15 cellular contexts compared by ENCODE assay signal in the genomic region with DNA sequence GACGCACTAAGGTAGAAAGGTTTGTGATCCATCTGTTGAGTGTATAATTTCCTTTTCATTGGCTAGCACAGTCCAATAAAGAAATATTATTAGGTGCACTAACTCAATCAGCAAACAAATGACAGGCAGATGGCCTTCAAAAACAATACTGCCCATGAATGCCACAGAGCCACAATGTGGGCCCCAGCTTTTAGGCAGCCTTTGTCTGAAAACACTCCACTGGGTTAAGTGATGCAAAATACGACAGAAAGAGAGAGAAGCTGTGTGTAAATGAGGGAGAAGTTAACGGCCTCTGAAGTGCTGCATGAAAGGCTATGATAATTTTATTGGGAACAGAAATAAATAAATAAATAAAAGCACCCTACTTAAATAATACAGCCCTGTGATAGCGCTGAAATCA.
A peak's percentile ranks its signal among the peaks of the same experiment; 100 is the strongest.
DNase-seq lines count a peak whose midpoint lies in the region; FAIRE-seq and TF ChIP-seq lines count a peak whose summit lies in the region.
"Had no signal": no experiment of that assay in that cellular context is flagged by ENCODE, and none has a peak within 500 bp of the region (broad histone marks: within the 10 kb centered on the region; RNA-seq: fewer than 3 reads in every experiment).

No MANE protein-coding gene starts in this region.

- H2BK12ac ChIP-seq in H1 (ENCODE audit: low read depth, low read length) = no peak overlapping the region

- H3K4me3 ChIP-seq in H1 (ENCODE audit: extremely low read depth in 1 of 4, insufficient read depth in 2 of 4, low read depth in 3 of 4, low read length in 4 of 4) (no peak overlapping the region), sigmoid colon (no peak overlapping the region), right atrium auricular region (no peak overlapping the region), esophagus squamous epithelium (no peak overlapping the region)
- H3K4me3 ChIP-seq: BLaER1 had no signal

- no peak overlapping the region for H2AK5ac ChIP-seq in H1 (ENCODE audit: low read depth, low read length)

- H4K20me1 ChIP-seq in H1 (replicated peaks in 1 of 2; ENCODE audit: control insufficient read depth in 1 of 2, insufficient read depth in 2 of 2, low read length in 2 of 2) = no peaks in the 10 kb centered on the region
- H4K20me1 ChIP-seq: BLaER1 had no signal

- H2AFZ ChIP-seq in H1 (ENCODE audit: low read length) = no peak overlapping the region

- TF ChIP-seq RAD21 in H1 (IDR thresholded peaks at IDR 0.05 in 1 of 2, conservative IDR thresholded peaks at IDR 0.05 in 1 of 2; ENCODE audit: low read depth in 2 of 2, low read length in 2 of 2) = no peak

- H2BK20ac ChIP-seq in H1 (ENCODE audit: low read length) = no peak overlapping the region

- CTCF ChIA-PET in H1 (lab: Charles Lee; ENCODE audit: partially characterized antibody) = interaction anchor here (0.9 kb wide), 1 partner anchor 21 kb away, joined by 3 read pairs; no protein-coding TSS in a partner anchor

- no peak overlapping the region for H3K56ac ChIP-seq in H1 (replicated peaks; ENCODE audit: insufficient read length, low read depth, low read length)

- H3K27ac ChIP-seq in H1 (ENCODE audit: low read depth, low read length) (no peak overlapping the region), sigmoid colon (no peak overlapping the region), right atrium auricular region (no peak overlapping the region), esophagus squamous epithelium (no peak overlapping the region)
- H3K27ac ChIP-seq: 22Rv1, BLaER1 had no signal

- no peak overlapping the region for H4K5ac ChIP-seq in H1 (ENCODE audit: insufficient read length, low read depth, low read length)

- H4K8ac ChIP-seq in H1 (ENCODE audit: extremely low read depth, insufficient read depth, low read length) = no peak overlapping the region

- intact Hi-C loops in sigmoid colon (cut with DNase I) = no loop called here
- intact Hi-C loops in esophagus squamous epithelium (cut with DNase I) = no loop called here

- FAIRE-seq in H1 (lab: Jason Lieb, UNC) = peak; percentile 36

- no peak overlapping the region for H4K91ac ChIP-seq in H1 (replicated peaks; ENCODE audit: insufficient read length, low read length)

- no peak overlapping the region for H3K9ac ChIP-seq in H1 (replicated peaks in 1 of 4; ENCODE audit: extremely low read depth in 1 of 4, low read depth in 3 of 4, low read length in 3 of 4)
- H3K9ac ChIP-seq: BLaER1 had no signal

- no peak overlapping the region for H3K4ac ChIP-seq in H1 (replicated peaks; ENCODE audit: insufficient read length, low read depth, low read length)

- no peak overlapping the region for H3K14ac ChIP-seq in H1 (ENCODE audit: insufficient read length)

- no peak overlapping the region for H2BK120ac ChIP-seq in H1 (replicated peaks; ENCODE audit: low read depth, low read length)

- H3K36me3 ChIP-seq in H1 (ENCODE audit: control insufficient read depth in 2 of 4, insufficient read depth in 4 of 4, low read length in 3 of 4) (no peaks in the 10 kb centered on the region), sigmoid colon (no peaks in the 10 kb centered on the region), right atrium auricular region (no peaks in the 10 kb centered on the region), esophagus squamous epithelium (no peaks in the 10 kb centered on the region)
- H3K36me3 ChIP-seq: BLaER1 had no signal

- no peak overlapping the region for H2BK5ac ChIP-seq in H1 (ENCODE audit: low read depth, low read length)

- no peaks in the 10 kb centered on the region; a peak in 1 of 7 replicates for H3K27me3 ChIP-seq in H1 (replicated peaks in 1 of 4; ENCODE audit: control insufficient read depth in 3 of 4, extremely low read depth in 1 of 4, insufficient read depth in 3 of 4, low read length in 3 of 4)
- no peaks in the 10 kb centered on the region for H3K27me3 ChIP-seq in sigmoid colon
- no peaks in the 10 kb centered on the region for H3K27me3 ChIP-seq in right atrium auricular region
- H3K27me3 ChIP-seq in esophagus squamous epithelium = no peaks in the 10 kb centered on the region
- H3K27me3 ChIP-seq: BLaER1 had no signal

- H3K18ac ChIP-seq in H1 (ENCODE audit: extremely low read depth, low read length) = no peak overlapping the region

- no peak overlapping the region for H3K4me2 ChIP-seq in H1 (ENCODE audit: insufficient read depth in 1 of 2, low read depth in 2 of 2, low read length in 2 of 2)
- H3K4me2 ChIP-seq: BLaER1 had no signal

- H3K79me2 ChIP-seq in H1 (ENCODE audit: control insufficient read depth in 1 of 2, insufficient read depth in 2 of 2, low read length in 2 of 2) = no peaks in the 10 kb centered on the region

- H3K9me3 ChIP-seq in H1 (ENCODE audit: insufficient read depth in 2 of 2, low read depth in 1 of 2, low read length in 1 of 2) = no peaks in the 10 kb centered on the region
- H3K9me3 ChIP-seq in sigmoid colon = no peaks in the 10 kb centered on the region
- no peaks in the 10 kb centered on the region for H3K9me3 ChIP-seq in right atrium auricular region
- H3K9me3 ChIP-seq in esophagus squamous epithelium = no peaks in the 10 kb centered on the region
- H3K9me3 ChIP-seq: BLaER1 had no signal

- POLR2A ChIA-PET in H1 (lab: Charles Lee; ENCODE audit: partially characterized antibody) = interaction anchor here (0.8 to 1.2 kb wide), 2 partner anchors 8 to 227 kb away, joined by 3 read pairs; no protein-coding TSS in a partner anchor

- DNase-seq in NCI-H1092 treated with DMSO at 0.1 percent for 48 hours (lab: John Stamatoyannopoulos, UW) (peak; percentile 7), NCI-H1092 (lab: John Stamatoyannopoulos, UW) (no peak), NCI-H2107 (lab: John Stamatoyannopoulos, UW) (peak; percentile 28), H1 (ENCODE audit: low read depth in 1 of 2, low spot score in 2 of 2) (no peak), sigmoid colon (no peak), right atrium auricular region (ENCODE audit: low spot score) (no peak), esophagus squamous epithelium (lab: John Stamatoyannopoulos, UW) (no peak), NOMO-1 treated with DMSO at 0.1 percent for 48 hours (lab: John Stamatoyannopoulos, UW; ENCODE audit: unreplicated experiment) (no peak)
- DNase-seq: CD8-positive, alpha-beta memory T cell; H7; KBM-7; NCI-H524; T-helper 1 cell had no signal

- no peak overlapping the region for H3K23ac ChIP-seq in H1 (ENCODE audit: insufficient read length)

- H3K4me1 ChIP-seq in H1 (replicated peaks in 1 of 4; ENCODE audit: control insufficient read depth in 3 of 4, insufficient read depth in 4 of 4, low read length in 3 of 4) (peaks cover 0 to 9% (median 8%) of the 10 kb centered on the region in 4 experiments; a peak in 5 of 7 replicates), sigmoid colon (no peaks in the 10 kb centered on the region), right atrium auricular region (no peaks in the 10 kb centered on the region), esophagus squamous epithelium (no peaks in the 10 kb centered on the region)

- TF ChIP-seq EP300 in H1 (IDR thresholded peaks at IDR 0.05; ENCODE audit: borderline replicate concordance in 1 of 2, low read depth in 2 of 2, low read length in 2 of 2) (no peak), sigmoid colon (IDR thresholded peaks at IDR 0.05) (no peak)

- H3K23me2 ChIP-seq in H1 (ENCODE audit: low read depth, low read length) = no peaks in the 10 kb centered on the region

- TF ChIP-seq CTCF in H1 (IDR thresholded peaks at IDR 0.05; ENCODE audit: control extremely low read depth in 1 of 3, insufficient read depth in 1 of 3, low read depth in 1 of 3, low read length in 3 of 3) (no peak), sigmoid colon (IDR thresholded peaks at IDR 0.05) (no peak), right atrium auricular region (IDR thresholded peaks at IDR 0.05) (no peak), esophagus squamous epithelium (IDR thresholded peaks at IDR 0.05) (no peak)

- 33% methylated on average over 4 of the region's 4 CpGs; no CpG with 5 or more reads in 1 of the 2 experiments for WGBS in H1 (ENCODE audit: extremely low coverage in 1 of 2, insufficient coverage in 1 of 2, insufficient read length in 1 of 2, insufficient replicate concordance in 2 of 2, low coverage in 1 of 2, low lambda C conversion rate in 2 of 2, missing lambda C conversion rate in 1 of 2), 2 experiments
- 61 to 70% methylated on average over 4 of the region's 4 CpGs for WGBS in sigmoid colon, 2 donors
- WGBS in esophagus squamous epithelium, 2 donors = 45 to 54% methylated on average over 4 of the region's 4 CpGs

- no peaks in the 10 kb centered on the region for H3K79me1 ChIP-seq in H1 (ENCODE audit: low read depth, low read length)

- TF ChIP-seq POLR2A in H1 (IDR thresholded peaks at IDR 0.05; ENCODE audit: control extremely low read depth in 1 of 2, low read depth in 2 of 2, low read length in 2 of 2) = no peak
- no peak for TF ChIP-seq POLR2A in sigmoid colon (IDR thresholded peaks at IDR 0.05)
- no peak for TF ChIP-seq POLR2A in esophagus squamous epithelium (IDR thresholded peaks at IDR 0.05)

- no peak overlapping the region for H2BK15ac ChIP-seq in H1 (ENCODE audit: low read length)

TF ChIP-seq in H1, 55 proteins besides CTCF, POLR2A, EP300 and RAD21 (continues in another document):
- TF ChIP-seq TCF12 (IDR thresholded peaks at IDR 0.05; ENCODE audit: low read depth, low read length) (0 out of 2 replicates have a peak, but pooled peaks have one; percentile 30), NANOG (IDR thresholded peaks at IDR 0.05; ENCODE audit: insufficient read depth, low read depth, low read length, poor library complexity, severe bottlenecking) (peak; percentile 65)

Comparison
In these comparisons a context has a peak if more than half of its experiments do, and no peak if none do; other contexts are left out.
1. DNase-seq: peak in NCI-H1092 treated with DMSO at 0.1 percent for 48 hours (single experiment) and NCI-H2107 (single experiment); none in NCI-H1092 (single experiment), H1 (0 of 2), sigmoid colon (single experiment), right atrium auricular region (single experiment), esophagus squamous epithelium (single experiment) and NOMO-1 treated with DMSO at 0.1 percent for 48 hours (single experiment).